ENCODE assay signal across 12 cellular contexts in the genomic region with DNA sequence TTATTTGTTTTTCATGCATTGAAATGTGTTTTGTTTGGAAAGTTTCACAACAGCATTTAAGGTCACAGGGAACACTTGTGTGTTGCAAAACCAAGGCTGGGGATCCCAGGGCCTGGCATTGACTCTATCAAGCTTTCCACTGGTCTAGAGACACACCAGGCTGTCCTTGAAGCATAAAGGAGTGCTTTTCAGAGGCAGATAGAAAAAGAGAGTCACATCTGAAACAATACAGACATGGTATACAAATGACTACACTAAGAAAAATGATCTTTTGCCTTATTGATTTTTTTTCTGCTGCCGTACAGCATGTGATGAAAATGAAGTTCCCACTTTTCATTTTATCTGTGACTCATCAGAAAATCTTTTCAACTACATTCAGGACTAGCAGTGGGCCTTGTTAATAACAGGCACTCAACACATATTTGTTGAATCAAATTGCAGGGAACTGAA.
DNase-seq lines count a peak whose midpoint lies in the region; ATAC-seq, FAIRE-seq and TF ChIP-seq lines count a peak whose summit lies in the region.
"Had no signal": no experiment of that assay in that cellular context is flagged by ENCODE, and none has a peak within 500 bp of the region (broad histone marks: within the 10 kb centered on the region; RNA-seq: fewer than 3 reads in every experiment).

No MANE protein-coding gene starts in this region.

- peaks cover 3% of the 10 kb centered on the region for H3K27me3 ChIP-seq in astrocyte (ENCODE audit: insufficient read depth, low read length)
- H3K27me3 ChIP-seq in left lung: no peaks in the 10 kb centered on the region
- H3K27me3 ChIP-seq in MG63: no peaks in the 10 kb centered on the region

- ATAC-seq in left lung: peak; percentile 81

- DNase-seq in COLO829 (ENCODE audit: low spot score): peak; percentile 57
- peak; percentile 74 for DNase-seq in NB4 (ENCODE audit: low read depth)
- peak; percentile 2 for DNase-seq in astrocyte (ENCODE audit: low read depth)
- DNase-seq in left lung: peak in 1 of 2 donors; percentile 44
- DNase-seq in chondrocyte (ENCODE audit: low spot score): no peak
- DNase-seq in RKO (ENCODE audit: low spot score): no peak
- no peak for DNase-seq in DMS79 treated with DMSO at 0.1 percent for 48 hours (lab: John Stamatoyannopoulos, UW)
- no peak for DNase-seq in MG63
- DNase-seq: activated naive CD4-positive, alpha-beta T cell treated with anti-CD3 and anti-CD28 coated beads for 36 hours; cerebellar nuclear complex; NCI-H510A had no signal

- H3K36me3 ChIP-seq in astrocyte (ENCODE audit: insufficient read depth, low read length): no peaks in the 10 kb centered on the region
- no peaks in the 10 kb centered on the region for H3K36me3 ChIP-seq in left lung
- no peaks in the 10 kb centered on the region for H3K36me3 ChIP-seq in MG63

- peaks cover 3% of the 10 kb centered on the region for H3K4me1 Mint-ChIP-seq in astrocyte (ENCODE audit: low read depth, unreplicated experiment)
- H3K4me1 Mint-ChIP-seq in chondrocyte (ENCODE audit: low read depth): peaks cover 3% of the 10 kb centered on the region

- no peaks in the 10 kb centered on the region for H3K4me1 ChIP-seq in astrocyte (ENCODE audit: insufficient read depth, low read length)
- H3K4me1 ChIP-seq in left lung: peaks cover 0 to 15% of the 10 kb centered on the region in 2 donors

- no peak for TF ChIP-seq POLR2A in NB4 (IDR thresholded peaks at IDR 0.05; ENCODE audit: extremely low read depth, insufficient read length)

- H3K79me2 ChIP-seq in astrocyte (ENCODE audit: insufficient read depth, low read length): no peaks in the 10 kb centered on the region

- no peaks in the 10 kb centered on the region for H4K20me1 ChIP-seq in astrocyte (ENCODE audit: insufficient read depth, low read length)

- no peak overlapping the region for H3K9ac ChIP-seq in astrocyte (ENCODE audit: low read length)

- no peak overlapping the region for H2AFZ ChIP-seq in astrocyte (ENCODE audit: low read depth, low read length)

- no peak overlapping the region for H3K4me3 ChIP-seq in NB4 (ENCODE audit: low read depth, low read length)
- H3K4me3 ChIP-seq in astrocyte (ENCODE audit: insufficient read depth, low read depth, low read length): no peak overlapping the region
- no peak overlapping the region for H3K4me3 ChIP-seq in left lung
- no peak overlapping the region for H3K4me3 ChIP-seq in MG63

- H3K27ac ChIP-seq in astrocyte (ENCODE audit: low read depth, low read length): no peak overlapping the region
- H3K27ac ChIP-seq in left lung: peak overlapping the region in 1 of 2 donors; percentile 66

- FAIRE-seq in astrocyte (lab: Jason Lieb, UNC): no peak

- TF ChIP-seq CTCF in NB4 (IDR thresholded peaks at IDR 0.05; ENCODE audit: low read depth, low read length): no peak
- no peak for TF ChIP-seq CTCF in astrocyte (IDR thresholded peaks at IDR 0.05; ENCODE audit: insufficient read depth, low read depth, low read length)
- TF ChIP-seq CTCF in left lung (IDR thresholded peaks at IDR 0.05): no peak
- TF ChIP-seq CTCF in chondrocyte (IDR thresholded peaks at IDR 0.05): no peak

- peaks cover 2% of the 10 kb centered on the region for H3K36me3 Mint-ChIP-seq in astrocyte (ENCODE audit: low read depth, unreplicated experiment)
- H3K36me3 Mint-ChIP-seq in chondrocyte (ENCODE audit: low read depth): peaks cover 2% of the 10 kb centered on the region

- no peak overlapping the region for H3K27ac Mint-ChIP-seq in astrocyte (ENCODE audit: unreplicated experiment)
- H3K27ac Mint-ChIP-seq in chondrocyte (ENCODE audit: unreplicated experiment): no peak overlapping the region
- H3K27ac Mint-ChIP-seq: activated naive CD4-positive, alpha-beta T cell treated with anti-CD3 and anti-CD28 coated beads for 36 hours; B cell had no signal

- H3K27me3 Mint-ChIP-seq in astrocyte (ENCODE audit: low read depth, unreplicated experiment) (no peaks in the 10 kb centered on the region), chondrocyte (ENCODE audit: low read depth) (no peaks in the 10 kb centered on the region)

- no peak overlapping the region for H3K4me3 Mint-ChIP-seq in astrocyte (ENCODE audit: unreplicated experiment)
- H3K4me3 Mint-ChIP-seq in chondrocyte (ENCODE audit: unreplicated experiment): no peak overlapping the region
- H3K4me3 Mint-ChIP-seq: activated naive CD4-positive, alpha-beta T cell treated with anti-CD3 and anti-CD28 coated beads for 36 hours; B cell had no signal

- H3K9me3 Mint-ChIP-seq in astrocyte (ENCODE audit: unreplicated experiment) (peaks cover 3% of the 10 kb centered on the region), chondrocyte (ENCODE audit: low read depth) (peaks cover 4% of the 10 kb centered on the region)
- H3K9me3 Mint-ChIP-seq: activated naive CD4-positive, alpha-beta T cell treated with anti-CD3 and anti-CD28 coated beads for 36 hours had no signal

- no peak overlapping the region for H3K4me2 ChIP-seq in astrocyte (ENCODE audit: low read length)

- H3K9me3 ChIP-seq in astrocyte (ENCODE audit: insufficient read depth, low read depth, low read length) (no peaks in the 10 kb centered on the region), left lung (peaks cover 0 to 4% of the 10 kb centered on the region in 2 donors), MG63 (no peaks in the 10 kb centered on the region)

- intact Hi-C loops in left lung (cut with DNase I): no loop called here

Comparison
In these comparisons a context has a peak if more than half of its experiments do, and no peak if none do; other contexts are left out.
1. DNase-seq: peak in COLO829 (single experiment), NB4 (single experiment) and astrocyte (single experiment); none in chondrocyte (single experiment), RKO (single experiment), DMS79 treated with DMSO at 0.1 percent for 48 hours (single experiment) and MG63 (single experiment).